ENCODE assay signal across 26 cellular contexts in genomic region chr10:91257310-91257709, GRCh38.
"Had no signal": no experiment of that assay in that cellular context is flagged by ENCODE, and none has a peak within 500 bp of the region (broad histone marks: within the 10 kb centered on the region; RNA-seq: fewer than 3 reads in every experiment).

No MANE protein-coding gene starts in this region.

- H3K4me1 ChIP-seq: stomach, suprapubic skin, testis, thyroid gland, tibial artery, tibial nerve, transverse colon, upper lobe of left lung, upper lobe of right lung, uterus, vagina had no signal

- DNase-seq: stimulated activated CD4-positive, alpha-beta T cell treated with anti-CD3 and anti-CD28 coated beads, Interleukin-2, amount 100 ng/mL, for 48 hours; stimulated activated CD4-positive, alpha-beta T cell treated with anti-CD3 and anti-CD28 coated beads, Interleukin-4, amount 100 ng/mL, for 1 hour; stimulated activated CD4-positive, alpha-beta T cell treated with anti-CD3 and anti-CD28 coated beads, Interleukin-4, amount 100 ng/mL, for 24 hours; stimulated activated CD4-positive, alpha-beta T cell treated with anti-CD3 and anti-CD28 coated beads, Interleukin-4, amount 100 ng/mL, for 4 hours; stimulated activated CD8-positive, alpha-beta memory T cell treated with anti-CD3 and anti-CD28 coated beads, Interleukin-4, amount 100 ng/mL, for 48 hours; stimulated activated naive B cell treated with anti-CD40 and anti-IgM and Interleukin-4, amounts not matched to agents 10 μg/mL and 1 μg/mL and 100 μg/mL, for 72 hours; stimulated activated naive CD4-positive, alpha-beta T cell; stimulated activated naive CD4-positive, alpha-beta T cell treated with Interleukin-2 at 50 U/mL for 16 hours; stimulated activated naive CD8-positive, alpha-beta T cell treated with anti-CD3 and anti-CD28 coated beads, Interleukin-15, amount 100 ng/mL, for 72 hours; stimulated activated naive CD8-positive, alpha-beta T cell treated with anti-CD3 and anti-CD28 coated beads, Interleukin-15, Interleukin-2, amounts not matched to agents 100 U/mL and 50 U/mL, for 24 hours; stomach; substantia nigra; testis; thyroid gland; tibial artery; transverse colon; trophoblast cell; upper lobe of left lung; upper lobe of right lung; uterus had no signal

- H3K27ac ChIP-seq: stomach, suprapubic skin, testis, thoracic aorta, thyroid gland, tibial artery, tibial nerve, transverse colon, upper lobe of left lung, upper lobe of right lung, uterus, vagina had no signal

- H3K4me3 ChIP-seq: stomach, suprapubic skin, testis, thoracic aorta, thyroid gland, tibial artery, tibial nerve, transverse colon, upper lobe of left lung, upper lobe of right lung, uterus, vagina had no signal

- ATAC-seq: stimulated activated effector memory CD8-positive, alpha-beta T cell treated with anti-CD3 and anti-CD28 coated beads, Interleukin-12 subunit alpha, Interleukin-12 subunit beta, amount 100 ng/mL, for 72 hours; stimulated activated memory B cell treated with anti-CD40 and anti-IgM and Interleukin-4, amounts not matched to agents 10 μg/mL and 1 μg/mL and 100 μg/mL, for 72 hours; stimulated activated naive B cell treated with anti-CD40 and anti-IgM and Interleukin-4, amounts not matched to agents 10 μg/mL and 1 μg/mL and 100 μg/mL, for 72 hours; stimulated activated naive CD8-positive, alpha-beta T cell treated with anti-CD3 and anti-CD28 coated beads, Interleukin-15, amount 100 ng/mL, for 72 hours; stimulated activated naive CD8-positive, alpha-beta T cell treated with anti-CD3 and anti-CD28 coated beads, Interleukin-15, Interleukin-2, amounts not matched to agents 100 U/mL and 50 U/mL, for 24 hours; upper lobe of right lung had no signal

- H3K27me3 ChIP-seq: stomach, suprapubic skin, testis, thyroid gland, tibial artery, tibial nerve, transverse colon, upper lobe of left lung, upper lobe of right lung, uterus, vagina had no signal

- H3K9me3 ChIP-seq: stomach, suprapubic skin, testis, thoracic aorta, thyroid gland, tibial artery, tibial nerve, transverse colon, upper lobe of left lung, upper lobe of right lung, uterus, vagina had no signal

- H3K36me3 ChIP-seq: thyroid gland, uterus had no signal
